ENCODE assay signal across 17 cellular contexts in genomic region chr1:241870290-241870689, GRCh38.
"Had no signal": no experiment of that assay in that cellular context is flagged by ENCODE, and none has a peak within 500 bp of the region (broad histone marks: within the 10 kb centered on the region; RNA-seq: fewer than 3 reads in every experiment).

No MANE protein-coding gene starts in this region.

- ATAC-seq: activated CD4-positive, CD25-positive, alpha-beta regulatory T cell treated with anti-CD3 and anti-CD28 coated beads, Interleukin-2, amount 50 U/mL, for 24 hours; activated CD8-positive, alpha-beta T cell treated with anti-CD3 and anti-CD28 coated beads, Interleukin-2, amount 10 ng/mL, durations not matched to agents 7 days and 5 days; heart right ventricle; left lobe of liver; lower lobe of right lung; natural killer cell had no signal

- H3K27ac ChIP-seq: coronary artery, esophagus muscularis mucosa, heart right ventricle, lower lobe of right lung, thyroid gland, VCaP had no signal

- DNase-seq: activated CD4-positive, alpha-beta T cell treated with anti-CD3 and anti-CD28 coated beads, Interleukin-2, amount 10 ng/mL, durations not matched to agents 7 days and 5 days; activated CD8-positive, alpha-beta T cell treated with anti-CD3 and anti-CD28 coated beads, Interleukin-2, amount 10 ng/mL, durations not matched to agents 7 days and 5 days; activated gamma-delta T cell; heart right ventricle; lower lobe of right lung; natural killer cell; stimulated activated CD4-positive, alpha-beta T cell treated with anti-CD3 and anti-CD28 coated beads, Interleukin-1b, Interleukin-23, amount 100 ng/mL, for 48 hours; substantia nigra; thyroid gland had no signal

- H3K4me3 ChIP-seq: coronary artery, esophagus muscularis mucosa, heart right ventricle, lower lobe of right lung, thyroid gland had no signal

- FAIRE-seq: astrocyte, bronchial epithelial cell, keratinocyte had no signal

- H3K4me1 ChIP-seq: esophagus muscularis mucosa, heart right ventricle, lower lobe of right lung, thyroid gland had no signal

- H3K9me3 ChIP-seq: esophagus muscularis mucosa, heart right ventricle, lower lobe of right lung, thyroid gland had no signal

- H3K27me3 ChIP-seq: esophagus muscularis mucosa, heart right ventricle, thyroid gland had no signal

- H3K36me3 ChIP-seq: esophagus muscularis mucosa, lower lobe of right lung, thyroid gland had no signal
